In the genomic region with DNA sequence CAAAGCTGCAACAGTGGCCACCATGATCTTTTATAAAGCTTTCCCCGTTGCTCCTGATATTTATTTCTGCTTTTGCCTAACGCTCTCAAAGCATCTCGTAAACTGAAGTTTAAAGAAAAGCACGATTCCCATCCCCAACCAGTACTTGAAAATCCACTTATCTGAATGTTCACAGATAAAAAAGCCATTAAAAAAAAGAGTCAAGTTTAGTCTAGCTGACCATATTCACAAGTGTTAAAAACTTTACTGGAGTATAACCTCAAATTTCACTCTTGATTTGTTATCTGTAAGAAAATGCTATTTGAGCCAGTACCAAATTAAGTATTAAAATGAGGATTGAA, we compare ENCODE assay signal across 19 cellular contexts. TPM values are rescaled to one million over a fixed set of nuclear protein-coding genes. Genes with fewer than 3 reads are reported as not detected.
DNase-seq lines count a peak whose midpoint lies in the region; ATAC-seq, FAIRE-seq and TF ChIP-seq lines count a peak whose summit lies in the region.
"Had no signal": no experiment of that assay in that cellular context is flagged by ENCODE, and none has a peak within 500 bp of the region (broad histone marks: within the 10 kb centered on the region; RNA-seq: fewer than 3 reads in every experiment).

No MANE protein-coding gene starts in this region.

- H3K4me3 ChIP-seq in mammary epithelial cell (replicated peaks in 1 of 3; ENCODE audit: insufficient read depth in 1 of 3, low read depth in 2 of 3, low read length in 3 of 3) (no peak overlapping the region), K562 (no peak overlapping the region)
- no peak overlapping the region for H3K4me3 ChIP-seq in naive thymus-derived CD4-positive, alpha-beta T cell (ENCODE audit: low read length)
- H3K4me3 ChIP-seq: HAP-1, upper lobe of right lung had no signal

- H3K27ac ChIP-seq in mammary epithelial cell (ENCODE audit: insufficient read depth, low read depth, low read length) (no peak overlapping the region), K562 (ENCODE audit: extremely low read depth, low read depth, low read length) (no peak overlapping the region)
- H3K27ac ChIP-seq in naive thymus-derived CD4-positive, alpha-beta T cell (ENCODE audit: low read depth, low read length) = no peak overlapping the region
- H3K27ac ChIP-seq: KMS-11, upper lobe of right lung had no signal

- BruUV-seq in MCF 10A (replicated peaks; lab: Mats Ljungman, UMichigan) (no TSS peak), mammary epithelial cell (replicated peaks; lab: Mats Ljungman, UMichigan) (no TSS peak), K562 (replicated peaks; lab: Mats Ljungman, UMichigan) (no TSS peak)

- ATAC-seq in K562 = no peak
- no peak for ATAC-seq in naive thymus-derived CD4-positive, alpha-beta T cell
- no peak for ATAC-seq in GM21737 (IDR thresholded peaks at IDR 0.05; ENCODE audit: unreplicated experiment)
- ATAC-seq: activated T-cell treated with anti-CD3 and anti-CD28 coated beads, Interleukin-2, amount 50 U/mL, for 4 hours had no signal

- dilution Hi-C loops in mammary epithelial cell (cut with HindIII; ENCODE audit: low sequenced_read_pairs) = loop anchor here (5.0 kb wide), 2 partner anchors 63 to 93 kb away; no protein-coding TSS in a partner anchor

- H3K9me3 ChIP-seq in mammary epithelial cell (replicated peaks; ENCODE audit: insufficient read depth, low read length) (no peaks in the 10 kb centered on the region), K562 (replicated peaks; ENCODE audit: control insufficient read depth, insufficient read depth, low read depth, low read length) (no peaks in the 10 kb centered on the region)
- no peaks in the 10 kb centered on the region for H3K9me3 ChIP-seq in naive thymus-derived CD4-positive, alpha-beta T cell (ENCODE audit: control insufficient read depth in 2 of 3, low read length in 3 of 3)
- H3K9me3 ChIP-seq: HAP-1, upper lobe of right lung had no signal

- no peak for DNase-seq in MCF 10A (ENCODE audit: unreplicated experiment)
- DNase-seq in mammary epithelial cell = no peak
- DNase-seq in K562 (ENCODE audit: extremely low read depth in 1 of 4, low spot score in 3 of 4) = no peak
- no peak for DNase-seq in naive thymus-derived CD4-positive, alpha-beta T cell
- DNase-seq in type B pancreatic cell (ENCODE audit: extremely low spot score, unreplicated experiment) = no peak
- DNase-seq in HEK293T (ENCODE audit: extremely low spot score) = no peak
- DNase-seq in GOT3 (lab: John Stamatoyannopoulos, UW) = no peak
- DNase-seq: activated CD4-positive, alpha-beta T cell treated with anti-CD3 and anti-CD28 coated beads, Interleukin-2, amount 50 U/mL, for 1 hour; activated T-cell treated with anti-CD3 and anti-CD28 coated beads, Interleukin-2, amount 50 U/mL, for 4 hours; amniotic stem cell; CD8-positive, alpha-beta memory T cell; effector CD8-positive, alpha-beta T cell; NCI-H1048; upper lobe of right lung had no signal

- H3K4me1 ChIP-seq in mammary epithelial cell (ENCODE audit: insufficient read depth, low read length) = peaks cover 12% of the 10 kb centered on the region
- H3K4me1 ChIP-seq in K562 (replicated peaks in 1 of 2; ENCODE audit: control insufficient read depth in 2 of 2, insufficient read depth in 2 of 2, low read length in 2 of 2) = peaks cover 0 to 4% of the 10 kb centered on the region in 2 experiments; a peak in 2 of 5 replicates
- H3K4me1 ChIP-seq in naive thymus-derived CD4-positive, alpha-beta T cell (ENCODE audit: control insufficient read depth in 2 of 2, insufficient read depth in 2 of 2, low read length in 2 of 2) = no peaks in the 10 kb centered on the region
- H3K4me1 ChIP-seq: upper lobe of right lung had no signal

- CTCF ChIA-PET in MCF 10A (lab: Yijun Ruan, JAX) (interaction anchor here (0.7 to 10.1 kb wide), 14 partner anchors 10 to 262 kb away, joined by 3 to 592 read pairs (median 6); no protein-coding TSS in a partner anchor), mammary epithelial cell (lab: Charles Lee; ENCODE audit: low non-redundant PET) (no interaction called here), K562 (lab: Yijun Ruan, JAX; ENCODE audit: low intra/inter-chr PET ratio) (no interaction called here), HEK293T (lab: Yijun Ruan, JAX) (interaction anchor here (0.7 to 3.3 kb wide), 2 partner anchors 20 to 56 kb away, joined by 8 to 17 read pairs; no protein-coding TSS in a partner anchor)
- CTCF ChIA-PET in naive thymus-derived CD4-positive, alpha-beta T cell (lab: Charles Lee) = interaction anchor here (0.6 to 7.4 kb wide), 9 partner anchors 30 to 238 kb away, joined by 3 to 103 read pairs (median 4); partner anchors contain the start of gene SLC45A3

- H3K36me3 Mint-ChIP-seq in MCF 10A (ENCODE audit: insufficient read depth, unreplicated experiment) (peaks cover 97% of the 10 kb centered on the region), type B pancreatic cell (peaks cover 27% of the 10 kb centered on the region)
- peaks cover 11 to 28% (median 23%) of the 10 kb centered on the region in 5 donors for H3K36me3 Mint-ChIP-seq in naive thymus-derived CD4-positive, alpha-beta T cell

- H3K4me1 Mint-ChIP-seq in MCF 10A (ENCODE audit: insufficient read depth, unreplicated experiment) (peaks cover 21% of the 10 kb centered on the region), type B pancreatic cell (ENCODE audit: unreplicated experiment) (peaks cover 5% of the 10 kb centered on the region)
- peaks cover 6 to 24% (median 18%) of the 10 kb centered on the region in 7 donors for H3K4me1 Mint-ChIP-seq in naive thymus-derived CD4-positive, alpha-beta T cell

- no peak for FAIRE-seq in K562 (lab: Jason Lieb, UNC)
- FAIRE-seq: islet of Langerhans had no signal

- no peak for TF ChIP-seq EP300 in K562 (IDR thresholded peaks at IDR 0.05; ENCODE audit: low read length)

- in situ Hi-C loops in mammary epithelial cell (cut with MboI; ENCODE audit: low sequenced_read_pairs in 2 of 2) = loop anchor here in 1 of 2 donors (10.0 kb wide), 1 partner anchor 120 kb away; no protein-coding TSS in a partner anchor
- in situ Hi-C loops in K562 (cut with MboI) = loop anchor here (5.0 kb wide), 1 partner anchor 123 kb away; no protein-coding TSS in a partner anchor

- H3K4me3 Mint-ChIP-seq in MCF 10A (ENCODE audit: unreplicated experiment) = no peak overlapping the region
- H3K4me3 Mint-ChIP-seq in naive thymus-derived CD4-positive, alpha-beta T cell = no peak overlapping the region
- no peak overlapping the region for H3K4me3 Mint-ChIP-seq in type B pancreatic cell
- H3K4me3 Mint-ChIP-seq: activated T-cell treated with anti-CD3 and anti-CD28 coated beads, Interleukin-2, amount 50 U/mL, for 4 hours; CD8-positive, alpha-beta memory T cell; stimulated activated naive CD8-positive, alpha-beta T cell treated with anti-CD3 and anti-CD28 coated beads, Interleukin-15, Interleukin-2, amounts not matched to agents 100 ng/mL and 50 ng/mL, for 24 hours had no signal

- H3K79me2 ChIP-seq in mammary epithelial cell (ENCODE audit: insufficient read depth, low read length) (no peaks in the 10 kb centered on the region), K562 (ENCODE audit: control insufficient read depth, insufficient read depth, low read length) (no peaks in the 10 kb centered on the region)

- no peak overlapping the region for H3K4me2 ChIP-seq in mammary epithelial cell (ENCODE audit: insufficient read depth, low read depth, low read length)
- no peak overlapping the region for H3K4me2 ChIP-seq in K562 (ENCODE audit: insufficient read depth, low read length)
- H3K4me2 ChIP-seq: KMS-11 had no signal

- TF ChIP-seq RAD21 in K562 (CRISPR knock-in tag; conservative IDR thresholded peaks at IDR 0.05 in 1 of 2, IDR thresholded peaks at IDR 0.05 in 1 of 2) = no peak

- intact Hi-C loops in MCF 10A (cut with micrococcal nuclease) (no loop called here), mammary epithelial cell (cut with micrococcal nuclease) (no loop called here), K562 (cut with micrococcal nuclease) (no loop called here)
- intact Hi-C loops in naive thymus-derived CD4-positive, alpha-beta T cell (cut with micrococcal nuclease) = loop anchor here in 1 of 2 donors (5.0 kb wide), 1 partner anchor 57 kb away; no protein-coding TSS in a partner anchor

- H4K20me1 ChIP-seq in mammary epithelial cell (ENCODE audit: insufficient read depth, low read length) = no peaks in the 10 kb centered on the region
- H4K20me1 ChIP-seq in K562 (replicated peaks; ENCODE audit: control insufficient read depth, insufficient read depth, low read length) = no peaks in the 10 kb centered on the region; the same call in 1 of the 2 replicates

- no peak for TF ChIP-seq POLR2A in K562 (conservative IDR thresholded peaks at IDR 0.05)

- peaks cover 30% of the 10 kb centered on the region for H3K36me3 ChIP-seq in mammary epithelial cell (ENCODE audit: insufficient read depth, low read length)
- peaks cover 68% of the 10 kb centered on the region for H3K36me3 ChIP-seq in K562 (ENCODE audit: control insufficient read depth, insufficient read depth, low read length)
- H3K36me3 ChIP-seq in naive thymus-derived CD4-positive, alpha-beta T cell (ENCODE audit: control insufficient read depth in 2 of 3, insufficient read depth in 3 of 3, low read length in 3 of 3) = peaks cover 18 to 47% (median 20%) of the 10 kb centered on the region in 3 experiments

- 77% methylated on average over 4 of the region's 4 CpGs for WGBS in mammary epithelial cell (ENCODE audit: low coverage, missing lambda C conversion rate)
- WGBS in K562 (ENCODE audit: insufficient coverage, low coverage, missing lambda C conversion rate) = 76% methylated on average over 4 of the region's 4 CpGs

- TF ChIP-seq CTCF in MCF 10A (IDR thresholded peaks at IDR 0.05; ENCODE audit: unreplicated experiment) = no peak
- no peak for TF ChIP-seq CTCF in mammary epithelial cell (conservative IDR thresholded peaks at IDR 0.05 in 1 of 2, IDR thresholded peaks at IDR 0.05 in 1 of 2; ENCODE audit: extremely low read depth in 1 of 2, insufficient read depth in 1 of 2, low read depth in 1 of 2, low read length in 2 of 2)
- TF ChIP-seq CTCF in K562 (IDR thresholded peaks at IDR 0.05 in 2 of 3, conservative IDR thresholded peaks at IDR 0.05 in 1 of 3; ENCODE audit: insufficient read depth in 2 of 3, low read depth in 1 of 3, low read length in 3 of 3) = no peak
- TF ChIP-seq CTCF in type B pancreatic cell (conservative IDR thresholded peaks at IDR 0.05) = no peak

- no peaks in the 10 kb centered on the region for H3K27me3 ChIP-seq in mammary epithelial cell (ENCODE audit: insufficient read depth, low read length)
- no peaks in the 10 kb centered on the region for H3K27me3 ChIP-seq in K562 (ENCODE audit: control insufficient read depth in 2 of 2, insufficient read depth in 2 of 2, low read length in 2 of 2)
- no peaks in the 10 kb centered on the region for H3K27me3 ChIP-seq in naive thymus-derived CD4-positive, alpha-beta T cell (ENCODE audit: control insufficient read depth in 2 of 2, insufficient read depth in 2 of 2, low read length in 2 of 2)
- H3K27me3 ChIP-seq: upper lobe of right lung had no signal

- H3K9me1 ChIP-seq in K562 (ENCODE audit: control insufficient read depth, insufficient read depth, low read length) = no peaks in the 10 kb centered on the region

- POLR2A ChIA-PET in MCF 10A (lab: Yijun Ruan, JAX) = interaction anchor here (0.5 to 10.0 kb wide), 15 partner anchors 12 to 1699 kb away, joined by 3 to 148 read pairs (median 5); partner anchors contain the start of genes ELK4, NUCKS1 and SLC45A3
- POLR2A ChIA-PET in K562 (lab: Yijun Ruan, JAX) = interaction anchor here (0.6 to 7.5 kb wide), 7 partner anchors 24 to 186 kb away, joined by 3 to 46 read pairs (median 3); no protein-coding TSS in a partner anchor
- POLR2A ChIA-PET in naive thymus-derived CD4-positive, alpha-beta T cell (lab: Charles Lee) = interaction anchor here (0.7 to 1.5 kb wide), 2 partner anchors 10 to 83 kb away, joined by 3 to 4 read pairs; no protein-coding TSS in a partner anchor
- POLR2A ChIA-PET in HEK293T (lab: Yijun Ruan, JAX) = no interaction called here

- H3K27me3 Mint-ChIP-seq in MCF 10A (ENCODE audit: insufficient read depth, unreplicated experiment) (no peaks in the 10 kb centered on the region), type B pancreatic cell (no peaks in the 10 kb centered on the region)
- H3K27me3 Mint-ChIP-seq in naive thymus-derived CD4-positive, alpha-beta T cell = no peaks in the 10 kb centered on the region
- H3K27me3 Mint-ChIP-seq: stimulated activated naive CD8-positive, alpha-beta T cell treated with anti-CD3 and anti-CD28 coated beads, Interleukin-15, Interleukin-2, amounts not matched to agents 100 ng/mL and 50 ng/mL, for 24 hours had no signal

- H3K9me3 Mint-ChIP-seq in MCF 10A (ENCODE audit: unreplicated experiment) = no peaks in the 10 kb centered on the region
- H3K9me3 Mint-ChIP-seq in naive thymus-derived CD4-positive, alpha-beta T cell = no peaks in the 10 kb centered on the region
- H3K9me3 Mint-ChIP-seq in type B pancreatic cell = no peaks in the 10 kb centered on the region
- H3K9me3 Mint-ChIP-seq: activated T-cell treated with anti-CD3 and anti-CD28 coated beads, Interleukin-2, amount 50 U/mL, for 4 hours; CD8-positive, alpha-beta memory T cell; stimulated activated naive CD8-positive, alpha-beta T cell treated with anti-CD3 and anti-CD28 coated beads, Interleukin-15, Interleukin-2, amounts not matched to agents 100 ng/mL and 50 ng/mL, for 24 hours had no signal

- H3K9ac ChIP-seq in mammary epithelial cell (ENCODE audit: insufficient read depth, low read length) (no peak overlapping the region), K562 (ENCODE audit: insufficient read depth in 1 of 2, low read depth in 2 of 2, low read length in 2 of 2) (no peak overlapping the region)
- H3K9ac ChIP-seq: KMS-11 had no signal

- H3K27ac Mint-ChIP-seq in MCF 10A (ENCODE audit: low read depth, unreplicated experiment) (peak overlapping the region; percentile 59), type B pancreatic cell (peak overlapping the region; percentile 42)
- peak overlapping the region in 6 of 9 donors; percentile 3 to 82 (median 61) for H3K27ac Mint-ChIP-seq in naive thymus-derived CD4-positive, alpha-beta T cell

- H2AFZ ChIP-seq in mammary epithelial cell (ENCODE audit: low read depth, low read length) (no peak overlapping the region), K562 (ENCODE audit: low read depth, low read length) (no peak overlapping the region)

RNA-seq across cellular contexts. Expression of gene SLC45A3, which starts 34.6 kb away (rescaled TPM):
- total RNA-seq in MCF 10A (2022) (3.1 and 5.3 TPM in 2 replicates), mammary epithelial cell (1 to 10 TPM; 3.2 to 4.3 TPM), K562 (2014; rRNA removed) (1.5 and 2.8 TPM in 2 replicates), K562 (2014; rRNA removed; fragmentation: Illumina TruSeq; extraction: Trizol) (0.87 and 1.1 TPM in 2 replicates), K562 (2015; rRNA removed; fragmentation: Illumina TruSeq; extraction: Trizol) (0.60 and 0.83 TPM in 2 replicates), K562 (2021) (2.5 and 3.0 TPM in 2 replicates), type B pancreatic cell (ENCODE audit: low replicate concordance) (3.9 and 4.2 TPM in 2 replicates)
- polyA plus RNA-seq in mammary epithelial cell (3.3 TPM), K562 (2011; rRNA removed) (3.3 and 3.5 TPM in 2 replicates), K562 (2014; fragmentation: Illumina TruSeq; extraction: Trizol) (1.3 and 1.7 TPM in 2 replicates), K562 (2014; fragmentation: Nextera tagmentation; extraction: Ambion mirVana) (under 1 TPM; 0.06 to 0.10 TPM), K562 (2014; rRNA removed) (2.4 TPM in 2 replicates)
- 2.4 TPM for polyA minus RNA-seq in mammary epithelial cell
- total RNA-seq in K562 (2011; cell fraction: chromatin; rRNA removed; ENCODE audit: low replicate concordance) = 7.0 and 13.6 TPM in 2 replicates
- total RNA-seq in K562 (2011; cell fraction: nucleolus; rRNA removed) = 10.5 and 12.5 TPM in 2 replicates
- total RNA-seq in K562 (2011; cell fraction: nucleoplasm; rRNA removed) = 8.7 and 12.1 TPM in 2 replicates
- polyA plus RNA-seq in K562 (2011; cell fraction: cytosol; rRNA removed) = 2.7 and 5.8 TPM in 2 replicates
- polyA plus RNA-seq in K562 (2011; cell fraction: nucleus; rRNA removed) = 11.2 and 15.9 TPM in 2 replicates
- polyA plus RNA-seq in K562 (2012) = 1.4 and 4.0 TPM in 2 replicates
- 0.84 and 1.5 TPM in 2 replicates for polyA minus RNA-seq in K562 (2011; rRNA and poly(A)+ RNA removed)
- polyA minus RNA-seq in K562 (2011; cell fraction: cytosol; rRNA and poly(A)+ RNA removed) = 1.3 and 1.8 TPM in 2 replicates
- polyA minus RNA-seq in K562 (2011; cell fraction: nucleus; rRNA and poly(A)+ RNA removed) = 2.4 and 2.8 TPM in 2 replicates
- total RNA-seq in naive thymus-derived CD4-positive, alpha-beta T cell = 1 to 10 TPM in 2 of 5 experiments, under 1 TPM in 3; 0.10 to 8.7 (median 0.54) TPM
- polyA plus RNA-seq in naive thymus-derived CD4-positive, alpha-beta T cell = not detected
- polyA plus RNA-seq: CD8-positive, alpha-beta memory T cell had no signal

RNA-seq across cellular contexts. Expression of gene NUCKS1, which starts 35.1 kb away (rescaled TPM):
- total RNA-seq in MCF 10A (2022) (605 and 615 TPM in 2 replicates), mammary epithelial cell (100 to 1,000 TPM in 1 of 2 donors, 10 to 100 TPM in 1; 94.5 to 160 TPM), K562 (2014; rRNA removed) (81.9 and 87.5 TPM in 2 replicates), K562 (2014; rRNA removed; fragmentation: Illumina TruSeq; extraction: Trizol) (232 and 280 TPM in 2 replicates), K562 (2015; rRNA removed; fragmentation: Illumina TruSeq; extraction: Trizol) (236 and 244 TPM in 2 replicates), K562 (2021) (201 and 216 TPM in 2 replicates), type B pancreatic cell (ENCODE audit: low replicate concordance) (185 and 340 TPM in 2 replicates)
- polyA plus RNA-seq in mammary epithelial cell (46.3 TPM), K562 (2011; rRNA removed) (117 and 149 TPM in 2 replicates), K562 (2014; fragmentation: Illumina TruSeq; extraction: Trizol) (167 and 177 TPM in 2 replicates), K562 (2014; fragmentation: Nextera tagmentation; extraction: Ambion mirVana) (10 to 100 TPM; 66.7 to 83.4 TPM), K562 (2014; rRNA removed) (94.4 and 95.1 TPM in 2 replicates)
- 93.5 TPM for polyA minus RNA-seq in mammary epithelial cell
- total RNA-seq in K562 (2011; cell fraction: chromatin; rRNA removed; ENCODE audit: low replicate concordance) = 27.6 and 204 TPM in 2 replicates
- total RNA-seq in K562 (2011; cell fraction: nucleolus; rRNA removed) = 10.8 and 27.2 TPM in 2 replicates
- total RNA-seq in K562 (2011; cell fraction: nucleoplasm; rRNA removed) = 57.1 and 92.6 TPM in 2 replicates
- 32.1 and 83.7 TPM in 2 replicates for polyA plus RNA-seq in K562 (2011; cell fraction: cytosol; rRNA removed)
- 19.9 and 37.5 TPM in 2 replicates for polyA plus RNA-seq in K562 (2011; cell fraction: nucleus; rRNA removed)
- 80.3 and 120 TPM in 2 replicates for polyA plus RNA-seq in K562 (2012)
- 303 and 322 TPM in 2 replicates for polyA minus RNA-seq in K562 (2011; rRNA and poly(A)+ RNA removed)
- 85.8 and 115 TPM in 2 replicates for polyA minus RNA-seq in K562 (2011; cell fraction: cytosol; rRNA and poly(A)+ RNA removed)
- 23.7 and 70.9 TPM in 2 replicates for polyA minus RNA-seq in K562 (2011; cell fraction: nucleus; rRNA and poly(A)+ RNA removed)
- total RNA-seq in naive thymus-derived CD4-positive, alpha-beta T cell = 100 to 1,000 TPM in 4 of 5 experiments, 10 to 100 TPM in 1; 70.4 to 164 (median 122) TPM
- 10 to 100 TPM; 12.5 to 18.7 TPM for polyA plus RNA-seq in naive thymus-derived CD4-positive, alpha-beta T cell

Comparison
In these comparisons a context has a peak if more than half of its experiments do, and no peak if none do; other contexts are left out.
1. CTCF ChIA-PET loops: an anchor here in MCF 10A (0.7 to 10.1 kb wide), naive thymus-derived CD4-positive, alpha-beta T cell (0.6 to 7.4 kb wide) and HEK293T (0.7 to 3.3 kb wide); none called in mammary epithelial cell and K562.